1 cellular context compared by ENCODE assay signal in the genomic region with DNA sequence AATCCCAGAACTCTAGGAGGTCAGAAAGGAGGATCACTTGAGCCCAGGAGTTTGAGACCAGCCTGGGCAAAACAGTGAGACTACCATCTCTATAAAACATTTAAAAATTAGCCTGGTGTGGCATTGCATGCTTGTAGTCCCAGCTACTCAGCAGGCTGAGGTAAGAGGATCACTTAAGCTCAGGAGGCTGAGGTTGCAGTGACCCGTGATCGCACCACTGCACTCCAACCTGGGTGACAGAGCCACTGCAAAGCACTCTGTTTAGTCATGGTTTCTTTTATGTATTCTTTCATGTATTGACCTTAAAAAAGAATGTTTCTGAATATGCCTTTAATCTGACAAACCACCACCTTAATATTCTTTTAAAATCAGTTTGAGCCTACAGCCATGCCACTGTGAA.
TF ChIP-seq lines count a peak whose summit lies in the region.

No MANE protein-coding gene starts in this region.

TF ChIP-seq in HepG2, 621 proteins besides CTCF, POLR2A, EP300 and RAD21:
- TF ChIP-seq, protein P1, sequence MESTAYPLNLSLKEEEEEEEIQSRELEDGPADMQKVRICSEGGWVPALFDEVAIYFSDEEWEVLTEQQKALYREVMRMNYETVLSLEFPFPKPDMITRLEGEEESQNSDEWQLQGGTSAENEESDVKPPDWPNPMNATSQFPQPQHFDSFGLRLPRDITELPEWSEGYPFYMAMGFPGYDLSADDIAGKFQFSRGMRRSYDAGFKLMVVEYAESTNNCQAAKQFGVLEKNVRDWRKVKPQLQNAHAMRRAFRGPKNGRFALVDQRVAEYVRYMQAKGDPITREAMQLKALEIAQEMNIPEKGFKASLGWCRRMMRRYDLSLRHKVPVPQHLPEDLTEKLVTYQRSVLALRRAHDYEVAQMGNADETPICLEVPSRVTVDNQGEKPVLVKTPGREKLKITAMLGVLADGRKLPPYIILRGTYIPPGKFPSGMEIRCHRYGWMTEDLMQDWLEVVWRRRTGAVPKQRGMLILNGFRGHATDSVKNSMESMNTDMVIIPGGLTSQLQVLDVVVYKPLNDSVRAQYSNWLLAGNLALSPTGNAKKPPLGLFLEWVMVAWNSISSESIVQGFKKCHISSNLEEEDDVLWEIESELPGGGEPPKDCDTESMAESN (CRISPR knock-in tag; conservative IDR thresholded peaks at IDR 0.05) = no peak
- peak; percentile 37 for TF ChIP-seq RBM22 (optimal IDR thresholded peaks at IDR 0.05; ENCODE audit: low read length)
TF ChIP-seq in HepG2: peak in this region for 1.
